8 cellular contexts compared by ENCODE assay signal in the genomic region with DNA sequence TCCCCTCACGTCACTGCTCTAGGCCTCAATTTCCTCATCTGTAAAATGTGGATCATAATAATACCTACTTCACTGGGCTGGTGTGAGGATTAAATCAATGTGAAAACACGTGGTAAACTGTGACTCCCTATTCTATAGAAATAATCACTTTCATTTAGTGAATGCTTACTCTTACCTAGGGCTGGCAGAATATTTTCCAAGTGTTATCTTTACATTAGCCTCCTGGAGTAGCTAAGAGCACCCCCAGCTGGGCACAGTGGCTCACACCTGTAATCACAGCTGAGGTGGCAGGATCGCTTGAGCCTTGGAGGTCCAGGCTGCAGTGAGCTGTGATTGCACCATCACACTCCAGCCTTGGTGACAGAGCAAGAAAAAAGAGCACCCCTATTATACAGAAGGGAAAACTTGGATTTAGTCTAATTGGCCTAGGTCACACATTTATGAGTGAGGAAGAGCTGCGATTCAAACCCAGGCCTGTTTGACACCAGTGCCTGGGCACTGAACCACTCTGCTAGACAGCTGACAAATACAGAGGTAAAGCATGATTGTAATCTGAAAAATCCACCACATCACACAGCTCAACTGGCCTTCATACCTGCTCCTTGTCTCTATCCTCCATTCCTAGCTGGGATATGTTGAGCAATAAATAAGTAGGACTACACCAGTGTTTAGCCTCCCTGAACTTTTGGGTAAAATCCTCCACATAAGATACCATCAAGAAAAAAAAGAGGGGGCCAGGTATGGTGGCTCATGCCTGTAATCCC. TPM values are rescaled to one million over a fixed set of nuclear protein-coding genes. Genes with fewer than 3 reads are reported as not detected.
DNase-seq lines count a peak whose midpoint lies in the region; ATAC-seq and TF ChIP-seq lines count a peak whose summit lies in the region.

No MANE protein-coding gene starts in this region.

- no peaks in the 10 kb centered on the region for H3K4me1 ChIP-seq in ES-I3 (ENCODE audit: insufficient read depth, low read length)
- H3K4me1 ChIP-seq in ascending aorta, result peaks cover 9 to 23% of the 10 kb centered on the region in 2 donors
- peaks cover 12% of the 10 kb centered on the region for H3K4me1 ChIP-seq in lower lobe of right lung

- H3K9me3 ChIP-seq in ES-I3 (ENCODE audit: control insufficient read depth, insufficient read depth, low read length), result no peaks in the 10 kb centered on the region
- no peaks in the 10 kb centered on the region for H3K9me3 ChIP-seq in ascending aorta
- no peaks in the 10 kb centered on the region for H3K9me3 ChIP-seq in lower lobe of right lung

- H3K27me3 ChIP-seq in ascending aorta (no peaks in the 10 kb centered on the region), lower lobe of right lung (ENCODE audit: low read depth) (no peaks in the 10 kb centered on the region)

- H3K4me3 ChIP-seq in ascending aorta (peak overlapping the region in 1 of 2 donors; percentile 85), lower lobe of right lung (peak overlapping the region; percentile 78)

- TF ChIP-seq CTCF in ascending aorta (IDR thresholded peaks at IDR 0.05) (peak; percentile 12 to 50 (median 25)), lower lobe of right lung (IDR thresholded peaks at IDR 0.05) (no peak)

- peak overlapping the region; percentile 85 to 91 for H3K27ac ChIP-seq in ascending aorta
- no peak overlapping the region for H3K27ac ChIP-seq in lower lobe of right lung

- peak; percentile 42 for DNase-seq in NCI-H345 treated with DMSO at 0.1 percent for 48 hours (lab: John Stamatoyannopoulos, UW; ENCODE audit: unreplicated experiment)
- DNase-seq in ascending aorta (ENCODE audit: low spot score in 2 of 2), result no peak
- no peak for DNase-seq in lower lobe of right lung
- no peak for DNase-seq in germinal center (ENCODE audit: low spot score)
- no peak for DNase-seq in amniotic stem cell (lab: John Stamatoyannopoulos, UW)
- DNase-seq in NCI-H1105 treated with DMSO at 0.1 percent for 48 hours (lab: John Stamatoyannopoulos, UW), result no peak
- no peak for DNase-seq in CD1c-positive myeloid dendritic cell (ENCODE audit: extremely low spot score)

- peak overlapping the region; percentile 72; the same call in 1 of the 2 replicates for H3K9ac ChIP-seq in ES-I3 (ENCODE audit: low read depth, low read length)

- no peak for ATAC-seq in lower lobe of right lung

- H3K36me3 ChIP-seq in ES-I3 (ENCODE audit: insufficient read depth, low read length) (no peaks in the 10 kb centered on the region), ascending aorta (no peaks in the 10 kb centered on the region), lower lobe of right lung (no peaks in the 10 kb centered on the region)

- intact Hi-C loops in ascending aorta (cut with DNase I), result loop anchor here (5.0 to 10.0 kb wide), 4 partner anchors 42 to 670 kb away; a partner anchor contains a TSS
- intact Hi-C loops in lower lobe of right lung (cut with DNase I), result no loop called here

RNA-seq across cellular contexts. Expression of a gene that starts 1.4 kb away (rescaled TPM):
- total RNA-seq in ascending aorta, result 108 TPM
- total RNA-seq in lower lobe of right lung, result 6.7 TPM

RNA-seq across cellular contexts. Expression of a gene that starts 43.7 kb away (rescaled TPM):
- total RNA-seq in ascending aorta (42.8 TPM), lower lobe of right lung (23.2 TPM)

RNA-seq across cellular contexts. Expression of a gene that starts 44.9 kb away (rescaled TPM):
- 22.4 TPM for total RNA-seq in ascending aorta
- total RNA-seq in lower lobe of right lung, result 18.2 TPM

Comparison
In these comparisons a context has a peak if more than half of its experiments do, and no peak if none do; other contexts are left out.
1. RNA of a gene that starts 1.4 kb away (total RNA-seq): 108 TPM in ascending aorta (single experiment); 6.7 TPM in lower lobe of right lung (single experiment); every median in the first group is over 10 times any median in the second.